ENCODE assay signal across 8 cellular contexts in the genomic region with DNA sequence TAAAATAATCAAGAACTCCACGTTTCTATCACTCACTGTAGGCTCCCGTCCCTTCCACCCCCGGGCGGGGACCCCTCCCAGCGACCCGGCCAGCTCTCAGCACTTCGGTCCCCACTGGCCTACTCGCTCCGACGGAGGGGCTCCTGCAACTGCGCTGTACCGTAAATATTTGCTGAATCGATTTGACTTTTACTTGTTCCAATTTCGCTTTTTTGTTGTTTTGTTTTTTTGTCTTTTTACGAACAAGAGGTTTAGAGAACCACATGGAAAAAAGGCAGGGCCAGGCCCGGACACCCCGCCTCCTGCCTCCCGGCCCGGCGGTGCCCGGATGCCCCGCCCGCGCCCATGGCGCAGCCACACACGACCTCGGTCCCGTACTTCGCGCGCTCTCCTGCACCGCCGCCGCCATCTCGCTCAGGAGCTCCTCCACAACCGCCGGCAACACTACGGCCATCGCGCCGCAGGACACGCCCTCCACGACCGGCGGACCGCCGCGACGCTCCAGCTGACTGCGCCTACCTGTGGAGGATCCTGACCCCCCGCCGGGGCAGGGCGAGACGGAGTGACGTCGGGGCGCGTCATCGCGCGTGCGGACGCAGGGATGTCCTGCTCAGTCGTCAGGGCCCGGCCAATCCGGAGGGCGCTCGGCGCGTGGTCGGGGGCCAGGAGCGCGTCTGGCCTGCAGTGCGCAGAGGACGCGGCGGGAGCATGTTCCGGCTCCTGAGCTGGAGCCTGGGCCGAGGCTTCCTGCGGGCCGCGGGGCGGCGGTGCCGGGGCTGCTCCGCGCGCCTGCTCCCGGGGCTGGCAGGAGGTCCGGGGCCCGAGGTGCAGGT. TPM values are rescaled to one million over a fixed set of nuclear protein-coding genes. Genes with fewer than 3 reads are reported as not detected.
DNase-seq lines count a peak whose midpoint lies in the region; ATAC-seq and TF ChIP-seq lines count a peak whose summit lies in the region.

A gene with protein sequence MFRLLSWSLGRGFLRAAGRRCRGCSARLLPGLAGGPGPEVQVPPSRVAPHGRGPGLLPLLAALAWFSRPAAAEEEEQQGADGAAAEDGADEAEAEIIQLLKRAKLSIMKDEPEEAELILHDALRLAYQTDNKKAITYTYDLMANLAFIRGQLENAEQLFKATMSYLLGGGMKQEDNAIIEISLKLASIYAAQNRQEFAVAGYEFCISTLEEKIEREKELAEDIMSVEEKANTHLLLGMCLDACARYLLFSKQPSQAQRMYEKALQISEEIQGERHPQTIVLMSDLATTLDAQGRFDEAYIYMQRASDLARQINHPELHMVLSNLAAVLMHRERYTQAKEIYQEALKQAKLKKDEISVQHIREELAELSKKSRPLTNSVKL (plus strand): TSS at position 684 of the 833 bp plus-strand sequence. CDS start 25 bp downstream, at position 709.
A gene with protein sequence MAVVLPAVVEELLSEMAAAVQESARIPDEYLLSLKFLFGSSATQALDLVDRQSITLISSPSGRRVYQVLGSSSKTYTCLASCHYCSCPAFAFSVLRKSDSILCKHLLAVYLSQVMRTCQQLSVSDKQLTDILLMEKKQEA (minus strand): TSS at position 564 of the 833 bp plus-strand sequence. CDS start 110 bp downstream, at position 454.

- peak within 1 kb of the TSS; percentile 73 for H3K4me3 ChIP-seq in astrocyte of the cerebellum (ENCODE audit: low read depth, low read length)
- H3K4me3 ChIP-seq in rectal smooth muscle tissue (ENCODE audit: low read length), result peak within 1 kb of the TSS; percentile 82
- H3K4me3 ChIP-seq in vagina, result peak within 1 kb of the TSS; percentile 71 to 81

- intact Hi-C loops in vagina (cut with DNase I), result no loop called here

- H3K36me3 ChIP-seq in rectal smooth muscle tissue (ENCODE audit: control insufficient read depth, insufficient read depth, low read length) (peaks cover 17% of the 10 kb centered on the region), vagina (peaks cover 0 to 30% of the 10 kb centered on the region in 2 donors)

- ATAC-seq in GM18511 (IDR thresholded peaks at IDR 0.05; ENCODE audit: unreplicated experiment) (peak; percentile 95), HG03025 (IDR thresholded peaks at IDR 0.05; ENCODE audit: low FRiP score, unreplicated experiment) (peak; percentile 92)

- H3K4me1 ChIP-seq in rectal smooth muscle tissue (ENCODE audit: control insufficient read depth, insufficient read depth, low read length), result peaks cover 9% of the 10 kb centered on the region
- peaks cover 17% of the 10 kb centered on the region for H3K4me1 ChIP-seq in vagina

- H3K27me3 ChIP-seq in rectal smooth muscle tissue (ENCODE audit: control insufficient read depth, insufficient read depth, low read length), result no peaks in the 10 kb centered on the region
- H3K27me3 ChIP-seq in vagina, result no peaks in the 10 kb centered on the region

- H3K27ac ChIP-seq in rectal smooth muscle tissue (ENCODE audit: low read depth, low read length) (peak within 1 kb of the TSS; percentile 98), vagina (peak within 1 kb of the TSS; percentile 93)

- TF ChIP-seq CTCF in astrocyte of the cerebellum (IDR thresholded peaks at IDR 0.05; ENCODE audit: low read depth, low read length, missing control alignments) (no peak), vagina (IDR thresholded peaks at IDR 0.05) (no peak)

- peak; percentile 33 for DNase-seq in NCI-H2029 treated with DMSO at 0.1 percent for 48 hours (lab: John Stamatoyannopoulos, UW)
- DNase-seq in T-helper 9 cell, result peak; percentile 84
- DNase-seq in astrocyte of the cerebellum (ENCODE audit: low read depth), result peak; percentile 80
- DNase-seq in hepatic stellate cell (ENCODE audit: low spot score), result peak; percentile 96
- peak in 1 of 2 donors; percentile 97 for DNase-seq in vagina (ENCODE audit: extremely low spot score in 2 of 2)

- peak within 1 kb of the TSS; percentile 74 for H3K9ac ChIP-seq in rectal smooth muscle tissue (ENCODE audit: low read length)

- TF ChIP-seq POLR2A in vagina (IDR thresholded peaks at IDR 0.05), result peak; percentile 79 to 93

- no peaks in the 10 kb centered on the region for H3K9me3 ChIP-seq in vagina

- in situ Hi-C loops in astrocyte of the cerebellum (cut with HindIII; ENCODE audit: low sequenced_read_pairs), result no loop called here

RNA-seq across cellular contexts. Expression of the first gene that starts in this region (rescaled TPM):
- total RNA-seq in vagina, result 99.7 TPM

RNA-seq across cellular contexts. Expression of the second gene that starts in this region (rescaled TPM):
- 18.9 TPM for total RNA-seq in vagina
